Comparison of ENCODE assay signal across 21 cellular contexts in the genomic region with DNA sequence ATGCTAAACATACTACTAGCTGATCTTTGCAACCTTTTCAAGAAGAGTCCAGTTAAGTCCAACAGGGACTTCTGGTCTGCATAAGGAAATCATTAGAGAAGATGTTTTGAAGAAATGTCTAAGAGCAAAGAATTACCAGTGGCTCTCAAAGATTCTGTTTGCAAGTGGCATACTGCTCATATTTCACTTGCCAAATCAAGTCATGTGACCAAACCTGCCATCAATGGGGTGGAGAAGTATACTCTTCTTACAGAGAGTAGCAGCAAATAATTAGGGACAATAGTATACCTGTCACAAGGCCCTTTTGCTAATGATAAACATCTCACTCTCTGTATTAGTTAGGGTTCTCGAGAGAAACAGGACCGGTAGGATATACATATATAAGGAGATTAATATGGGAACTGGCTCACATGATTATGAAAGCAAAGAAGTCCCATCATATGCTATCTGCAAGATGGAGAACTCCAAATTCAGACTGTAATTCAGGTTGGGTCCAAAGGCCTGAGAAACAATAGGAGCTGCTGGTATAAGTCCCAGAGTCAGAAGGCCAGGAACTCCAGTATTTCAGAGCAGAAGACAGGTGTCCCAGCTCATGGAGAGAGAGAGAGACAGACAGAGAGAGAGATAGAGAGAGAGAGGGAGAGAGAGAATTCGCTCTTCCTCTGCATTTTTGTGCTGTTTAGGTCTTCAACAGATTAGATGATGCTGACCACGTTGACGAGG.
"Had no signal": no experiment of that assay in that cellular context is flagged by ENCODE, and none has a peak within 500 bp of the region (broad histone marks: within the 10 kb centered on the region; RNA-seq: fewer than 3 reads in every experiment).

No MANE protein-coding gene starts in this region.

- H3K9me3 ChIP-seq: left lung, prostate gland, right atrium auricular region, upper lobe of left lung had no signal

- H3K27ac Mint-ChIP-seq: activated CD4-positive, alpha-beta memory T cell treated with anti-CD3 and anti-CD28 coated beads for 36 hours; activated naive CD8-positive, alpha-beta T cell; activated T-helper 1 cell treated with anti-CD3 and anti-CD28 coated beads, Interleukin-12 subunit alpha, Interleukin-12 subunit beta, Interleukin-2, Interleukin-4 antibody, amounts not matched to agents 30 ng/mL and 10 ng/mL and 1 ng/mL, durations not matched to agents 14 hours and 24 hours and 36 hours; stimulated activated naive CD8-positive, alpha-beta T cell treated with anti-CD3 and anti-CD28 coated beads, Interleukin-15, Interleukin-2, amounts not matched to agents 100 ng/mL and 50 ng/mL, for 24 hours had no signal

- ATAC-seq: foreskin keratinocyte, left lung had no signal

- H3K4me1 Mint-ChIP-seq: neural crest cell had no signal

- H3K36me3 Mint-ChIP-seq: activated CD4-positive, alpha-beta memory T cell treated with anti-CD3 and anti-CD28 coated beads for 36 hours; activated naive CD8-positive, alpha-beta T cell had no signal

- H3K4me3 ChIP-seq: left lung, prostate gland, right atrium auricular region, upper lobe of left lung had no signal

- DNase-seq: activated CD4-positive, alpha-beta memory T cell treated with anti-CD3 and anti-CD28 coated beads for 36 hours; activated CD4-positive, alpha-beta T cell treated with anti-CD3 and anti-CD28 coated beads for 1 hour; activated T-cell treated with anti-CD3 and anti-CD28 coated beads for 4 hours; dorsolateral prefrontal cortex; foreskin keratinocyte; glutamatergic neuron; hippocampal formation; islet precursor cell; left lung; mammary epithelial cell; midbrain; upper lobe of left lung; WERI-Rb-1 had no signal

- H3K9me3 Mint-ChIP-seq: activated CD4-positive, alpha-beta memory T cell treated with anti-CD3 and anti-CD28 coated beads for 36 hours; activated T-helper 1 cell treated with anti-CD3 and anti-CD28 coated beads, Interleukin-12 subunit alpha, Interleukin-12 subunit beta, Interleukin-2, Interleukin-4 antibody, amounts not matched to agents 30 ng/mL and 10 ng/mL and 1 ng/mL, durations not matched to agents 14 hours and 24 hours and 36 hours; neural crest cell; stimulated activated naive CD8-positive, alpha-beta T cell treated with anti-CD3 and anti-CD28 coated beads, Interleukin-15, Interleukin-2, amounts not matched to agents 100 ng/mL and 50 ng/mL, for 24 hours had no signal

- H3K4me1 ChIP-seq: prostate gland had no signal

- H3K36me3 ChIP-seq: left lung, prostate gland, right atrium auricular region, upper lobe of left lung, WERI-Rb-1 had no signal

- H3K27me3 ChIP-seq: dorsolateral prefrontal cortex, foreskin keratinocyte, left lung, right atrium auricular region, upper lobe of left lung had no signal

- FAIRE-seq: bronchial epithelial cell had no signal

- H3K27ac ChIP-seq: epithelial cell of prostate, foreskin keratinocyte, left lung, prostate gland, right atrium auricular region, upper lobe of left lung, WERI-Rb-1 had no signal

- H3K4me3 Mint-ChIP-seq: activated CD4-positive, alpha-beta memory T cell treated with anti-CD3 and anti-CD28 coated beads for 36 hours; activated naive CD8-positive, alpha-beta T cell; activated T-helper 1 cell treated with anti-CD3 and anti-CD28 coated beads, Interleukin-12 subunit alpha, Interleukin-12 subunit beta, Interleukin-2, Interleukin-4 antibody, amounts not matched to agents 30 ng/mL and 10 ng/mL and 1 ng/mL, durations not matched to agents 14 hours and 24 hours and 36 hours; neural crest cell; stimulated activated naive CD8-positive, alpha-beta T cell treated with anti-CD3 and anti-CD28 coated beads, Interleukin-15, Interleukin-2, amounts not matched to agents 100 ng/mL and 50 ng/mL, for 24 hours had no signal
